22 cellular contexts compared by ENCODE assay signal in the genomic region with DNA sequence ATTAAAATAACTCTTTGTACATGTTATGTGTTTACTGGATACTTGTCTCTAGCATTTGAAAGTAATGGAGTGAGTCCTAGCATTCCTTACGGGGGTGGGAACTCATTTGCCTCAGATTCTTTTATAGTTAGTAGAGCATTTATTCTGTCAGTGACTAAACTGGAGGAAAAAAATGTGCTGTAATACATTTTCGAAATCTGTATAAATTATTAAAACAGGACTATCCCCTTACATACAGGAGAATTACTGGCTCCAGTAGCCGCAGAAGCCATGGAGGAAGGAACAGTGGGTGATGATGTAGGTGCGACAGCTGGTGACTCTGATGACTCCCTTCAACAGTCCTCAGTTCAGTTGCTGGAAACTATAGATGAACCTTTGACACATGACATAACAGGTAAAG.
DNase-seq lines count a peak whose midpoint lies in the region; TF ChIP-seq lines count a peak whose summit lies in the region.
"Had no signal": no experiment of that assay in that cellular context is flagged by ENCODE, and none has a peak within 500 bp of the region (broad histone marks: within the 10 kb centered on the region; RNA-seq: fewer than 3 reads in every experiment).

No MANE protein-coding gene starts in this region.

- no peak overlapping the region for H3K4me3 ChIP-seq in SK-N-SH (ENCODE audit: low read depth in 2 of 2, low read length in 1 of 2)
- no peak overlapping the region for H3K4me3 ChIP-seq in epithelial cell of proximal tubule (ENCODE audit: low read depth, low read length)
- H3K4me3 ChIP-seq in colonic mucosa = no peak overlapping the region
- H3K4me3 ChIP-seq: coronary artery, suprapubic skin had no signal

- no peaks in the 10 kb centered on the region for H3K9me2 ChIP-seq in SK-N-SH

- H3F3A ChIP-seq in SK-N-SH (replicated peaks; ENCODE audit: insufficient read depth) = peaks cover 16% of the 10 kb centered on the region

- H3K27ac Mint-ChIP-seq in Calu3 (ENCODE audit: unreplicated experiment) = no peak overlapping the region
- H3K27ac Mint-ChIP-seq: activated CD4-positive, alpha-beta memory T cell treated with anti-CD3 and anti-CD28 coated beads for 36 hours; CD8-positive, alpha-beta T cell; T-cell had no signal

- POLR2A ChIA-PET in SK-N-SH (lab: Yijun Ruan, JAX) = no interaction called here

- peaks cover 21% of the 10 kb centered on the region for H3K36me3 Mint-ChIP-seq in Calu3 (ENCODE audit: insufficient read depth, unreplicated experiment)

- CTCF ChIA-PET in SK-N-SH (lab: Yijun Ruan, JAX) = no interaction called here
- CTCF ChIA-PET in Calu3 (lab: Charles Lee) = no interaction called here

- no peak for TF ChIP-seq EP300 in SK-N-SH (IDR thresholded peaks at IDR 0.05; ENCODE audit: borderline replicate concordance in 1 of 2, low read depth in 1 of 2, low read length in 1 of 2)

- H3K36me3 ChIP-seq in SK-N-SH (replicated peaks in 1 of 2; ENCODE audit: control insufficient read depth in 1 of 2, insufficient read depth in 2 of 2, low read length in 1 of 2) (peaks cover 70 to 89% of the 10 kb centered on the region in 2 experiments), colonic mucosa (no peaks in the 10 kb centered on the region)

- no peak overlapping the region for H3K4me3 Mint-ChIP-seq in Calu3 (ENCODE audit: low read depth, unreplicated experiment)
- H3K4me3 Mint-ChIP-seq: activated CD4-positive, alpha-beta memory T cell treated with anti-CD3 and anti-CD28 coated beads for 36 hours; CD8-positive, alpha-beta T cell; T-cell had no signal

- H3K9ac ChIP-seq in SK-N-SH (no peak overlapping the region), colonic mucosa (ENCODE audit: low read depth in 2 of 2, low read length in 2 of 2) (no peak overlapping the region)

- no peak overlapping the region for H3K4me2 ChIP-seq in SK-N-SH

- no peaks in the 10 kb centered on the region for H4K20me1 ChIP-seq in SK-N-SH (ENCODE audit: insufficient read depth)

- H3K4me1 ChIP-seq in SK-N-SH (ENCODE audit: control insufficient read depth in 1 of 2, insufficient read depth in 2 of 2, low read depth in 1 of 2, low read length in 1 of 2) (peaks cover 0 to 9% of the 10 kb centered on the region in 2 experiments; a peak in 2 of 4 replicates), colonic mucosa (no peaks in the 10 kb centered on the region)
- H3K4me1 ChIP-seq: suprapubic skin had no signal

- H3K4me1 Mint-ChIP-seq in Calu3 (ENCODE audit: low read depth, unreplicated experiment) = no peaks in the 10 kb centered on the region
- H3K4me1 Mint-ChIP-seq: T-cell had no signal

- H2AFZ ChIP-seq in SK-N-SH (ENCODE audit: low read depth) = no peak overlapping the region

- H3K27ac ChIP-seq in SK-N-SH (ENCODE audit: low read depth in 2 of 2, low read length in 1 of 2) (peak overlapping the region; percentile 6 to 35; a peak in 1 of 4 replicates), colonic mucosa (no peak overlapping the region)
- H3K27ac ChIP-seq: coronary artery, neutrophil, suprapubic skin, VCaP had no signal

- BruUV-seq in Calu3 (replicated peaks; lab: Mats Ljungman, UMichigan) = no TSS peak

- no peaks in the 10 kb centered on the region for H3K9me3 Mint-ChIP-seq in Calu3 (ENCODE audit: low read depth, unreplicated experiment)
- H3K9me3 Mint-ChIP-seq: activated CD4-positive, alpha-beta memory T cell treated with anti-CD3 and anti-CD28 coated beads for 36 hours; CD8-positive, alpha-beta T cell; T-cell had no signal

- H3K27me3 ChIP-seq in SK-N-SH (ENCODE audit: insufficient read depth) = no peaks in the 10 kb centered on the region
- H3K27me3 ChIP-seq in colonic mucosa = no peaks in the 10 kb centered on the region
- H3K27me3 ChIP-seq: neutrophil, suprapubic skin had no signal

- peaks cover 24% of the 10 kb centered on the region for H3K79me2 ChIP-seq in SK-N-SH (ENCODE audit: insufficient read depth)

- WGBS in SK-N-SH (ENCODE audit: low lambda C conversion rate) = 85% methylated on average over 4 of the region's 4 CpGs

- H3K27me3 Mint-ChIP-seq in Calu3 (ENCODE audit: unreplicated experiment) = no peaks in the 10 kb centered on the region
- H3K27me3 Mint-ChIP-seq: activated CD4-positive, alpha-beta memory T cell treated with anti-CD3 and anti-CD28 coated beads for 36 hours; T-cell had no signal

- TF ChIP-seq RAD21 in SK-N-SH (IDR thresholded peaks at IDR 0.05; ENCODE audit: low read length) = no peak

- TF ChIP-seq CTCF in AG09319 (IDR thresholded peaks at IDR 0.05; ENCODE audit: low read depth, low read length) (no peak), SK-N-SH (IDR thresholded peaks at IDR 0.05) (no peak), epithelial cell of proximal tubule (conservative IDR thresholded peaks at IDR 0.05; ENCODE audit: low read depth, low read length) (no peak), Calu3 (IDR thresholded peaks at IDR 0.05; ENCODE audit: unreplicated experiment) (no peak), colonic mucosa (IDR thresholded peaks at IDR 0.05) (no peak)

- peak; percentile 16 for DNase-seq in AG09319 (ENCODE audit: extremely low read depth, low read depth)
- DNase-seq in SK-N-SH = no peak
- peak; percentile 6 for DNase-seq in epithelial cell of proximal tubule (ENCODE audit: low read depth)
- peak; percentile 58 for DNase-seq in myocyte (ENCODE audit: low read depth)
- DNase-seq in cerebellum (ENCODE audit: low spot score) = no peak
- no peak for DNase-seq in SIG-M5 (lab: John Stamatoyannopoulos, UW)
- no peak for DNase-seq in Calu3
- DNase-seq in colonic mucosa = no peak
- DNase-seq: activated CD4-positive, alpha-beta memory T cell treated with anti-CD3 and anti-CD28 coated beads for 36 hours; activated T-cell treated with anti-CD3 and anti-CD28 coated beads for 4 hours; anterior cingulate cortex; CD8-positive, alpha-beta T cell; DMS79; GOT3; Kasumi-1; NCI-H510A; retina; T-cell had no signal

- intact Hi-C loops in Calu3 (cut with micrococcal nuclease; ENCODE audit: unreplicated experiment) (no loop called here), colonic mucosa (cut with DNase I) (no loop called here)

- no peaks in the 10 kb centered on the region for H3K9me3 ChIP-seq in SK-N-SH
- H3K9me3 ChIP-seq in colonic mucosa = no peaks in the 10 kb centered on the region
- H3K9me3 ChIP-seq: neutrophil, suprapubic skin had no signal

TF ChIP-seq in SK-N-SH, 30 proteins besides CTCF, POLR2A, EP300 and RAD21:
- TF ChIP-seq, protein P1, sequence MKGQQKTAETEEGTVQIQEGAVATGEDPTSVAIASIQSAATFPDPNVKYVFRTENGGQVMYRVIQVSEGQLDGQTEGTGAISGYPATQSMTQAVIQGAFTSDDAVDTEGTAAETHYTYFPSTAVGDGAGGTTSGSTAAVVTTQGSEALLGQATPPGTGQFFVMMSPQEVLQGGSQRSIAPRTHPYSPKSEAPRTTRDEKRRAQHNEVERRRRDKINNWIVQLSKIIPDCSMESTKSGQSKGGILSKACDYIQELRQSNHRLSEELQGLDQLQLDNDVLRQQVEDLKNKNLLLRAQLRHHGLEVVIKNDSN (IDR thresholded peaks at IDR 0.05; ENCODE audit: borderline replicate concordance, low read depth) = no peak
- TF ChIP-seq TEAD4 (IDR thresholded peaks at IDR 0.05; ENCODE audit: borderline replicate concordance, insufficient read depth) (no peak), POLR2AphosphoS5 (IDR thresholded peaks at IDR 0.05; ENCODE audit: low read depth, low read length) (no peak), ELF1 (IDR thresholded peaks at IDR 0.05) (no peak), RXRA (IDR thresholded peaks at IDR 0.05; ENCODE audit: borderline replicate concordance, low read depth) (no peak), GABPA (IDR thresholded peaks at IDR 0.05; ENCODE audit: low read depth) (no peak), SMC3 (IDR thresholded peaks at IDR 0.05; ENCODE audit: low read depth, low read length) (no peak), TCF12 (IDR thresholded peaks at IDR 0.05) (no peak), RFX5 (IDR thresholded peaks at IDR 0.05; ENCODE audit: low read length) (no peak), NFIC (IDR thresholded peaks at IDR 0.05; ENCODE audit: borderline replicate concordance) (no peak)
- TF ChIP-seq, protein P2, sequence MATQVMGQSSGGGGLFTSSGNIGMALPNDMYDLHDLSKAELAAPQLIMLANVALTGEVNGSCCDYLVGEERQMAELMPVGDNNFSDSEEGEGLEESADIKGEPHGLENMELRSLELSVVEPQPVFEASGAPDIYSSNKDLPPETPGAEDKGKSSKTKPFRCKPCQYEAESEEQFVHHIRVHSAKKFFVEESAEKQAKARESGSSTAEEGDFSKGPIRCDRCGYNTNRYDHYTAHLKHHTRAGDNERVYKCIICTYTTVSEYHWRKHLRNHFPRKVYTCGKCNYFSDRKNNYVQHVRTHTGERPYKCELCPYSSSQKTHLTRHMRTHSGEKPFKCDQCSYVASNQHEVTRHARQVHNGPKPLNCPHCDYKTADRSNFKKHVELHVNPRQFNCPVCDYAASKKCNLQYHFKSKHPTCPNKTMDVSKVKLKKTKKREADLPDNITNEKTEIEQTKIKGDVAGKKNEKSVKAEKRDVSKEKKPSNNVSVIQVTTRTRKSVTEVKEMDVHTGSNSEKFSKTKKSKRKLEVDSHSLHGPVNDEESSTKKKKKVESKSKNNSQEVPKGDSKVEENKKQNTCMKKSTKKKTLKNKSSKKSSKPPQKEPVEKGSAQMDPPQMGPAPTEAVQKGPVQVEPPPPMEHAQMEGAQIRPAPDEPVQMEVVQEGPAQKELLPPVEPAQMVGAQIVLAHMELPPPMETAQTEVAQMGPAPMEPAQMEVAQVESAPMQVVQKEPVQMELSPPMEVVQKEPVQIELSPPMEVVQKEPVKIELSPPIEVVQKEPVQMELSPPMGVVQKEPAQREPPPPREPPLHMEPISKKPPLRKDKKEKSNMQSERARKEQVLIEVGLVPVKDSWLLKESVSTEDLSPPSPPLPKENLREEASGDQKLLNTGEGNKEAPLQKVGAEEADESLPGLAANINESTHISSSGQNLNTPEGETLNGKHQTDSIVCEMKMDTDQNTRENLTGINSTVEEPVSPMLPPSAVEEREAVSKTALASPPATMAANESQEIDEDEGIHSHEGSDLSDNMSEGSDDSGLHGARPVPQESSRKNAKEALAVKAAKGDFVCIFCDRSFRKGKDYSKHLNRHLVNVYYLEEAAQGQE (IDR thresholded peaks at IDR 0.05; ENCODE audit: low read depth, low read length) = no peak
TF ChIP-seq in SK-N-SH: peak in this region for 0.

Comparison
In these comparisons a context has a peak if more than half of its experiments do, and no peak if none do; other contexts are left out.
1. DNase-seq: peak in AG09319 (single experiment), epithelial cell of proximal tubule (single experiment) and myocyte (single experiment); none in SK-N-SH (single experiment), cerebellum (single experiment), SIG-M5 (single experiment), Calu3 (single experiment) and colonic mucosa (single experiment).